In the genomic region with DNA sequence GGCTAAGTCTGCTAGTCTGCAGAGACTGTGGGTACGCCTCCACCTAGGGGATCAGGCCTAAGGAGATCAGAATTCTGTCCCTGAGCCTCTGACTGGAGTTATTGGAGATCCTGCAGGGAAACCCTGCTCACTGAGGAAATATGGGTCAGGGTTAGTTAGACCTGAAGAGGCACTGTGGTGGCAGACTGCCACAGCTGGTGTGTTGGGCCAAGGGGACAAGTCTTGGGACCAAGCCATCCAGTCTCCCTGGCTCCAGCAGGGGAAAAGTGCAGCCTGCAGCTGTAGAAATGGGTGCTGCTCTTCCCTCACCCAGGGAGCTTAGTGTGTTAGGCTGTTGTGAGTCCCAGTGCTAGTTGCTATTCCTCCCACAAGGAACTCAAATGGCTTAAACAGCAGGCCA, we compare ENCODE assay signal across 27 cellular contexts.
"Had no signal": no experiment of that assay in that cellular context is flagged by ENCODE, and none has a peak within 500 bp of the region (broad histone marks: within the 10 kb centered on the region; RNA-seq: fewer than 3 reads in every experiment).

No MANE protein-coding gene starts in this region.

- ATAC-seq: lower lobe of right lung; naive thymus-derived CD8-positive, alpha-beta T cell; pancreas; right lobe of liver; stimulated activated memory B cell treated with anti-CD40 and anti-IgM and Interleukin-4, amounts not matched to agents 10 μg/mL and 1 μg/mL and 100 μg/mL, for 72 hours; stimulated activated naive CD8-positive, alpha-beta T cell treated with anti-CD3 and anti-CD28 coated beads, Interleukin-15, amount 100 ng/mL, for 72 hours had no signal

- DNase-seq: hypothalamus; immature natural killer cell; kidney; lower lobe of right lung; mammary epithelial cell; mesenchymal stem cell; naive thymus-derived CD8-positive, alpha-beta T cell; nucleus accumbens; pancreas; posterior cingulate gyrus; retina; right lobe of liver; stimulated activated CD4-positive, alpha-beta T cell treated with anti-CD3 and anti-CD28 coated beads, Interleukin-1b, Interleukin-23, amount 100 ng/mL, for 48 hours; stimulated activated CD4-positive, alpha-beta T cell treated with anti-CD3 and anti-CD28 coated beads, Interleukin-2, amount 100 ng/mL, for 48 hours; stimulated activated CD4-positive, alpha-beta T cell treated with anti-CD3 and anti-CD28 coated beads, Interleukin-4, amount 100 ng/mL, for 4 hours; stimulated activated CD8-positive, alpha-beta memory T cell treated with anti-CD3 and anti-CD28 coated beads, Interleukin-4, amount 100 ng/mL, for 48 hours; stimulated activated naive CD4-positive, alpha-beta T cell treated with Interleukin-2 at 50 U/mL for 16 hours; stimulated activated naive CD8-positive, alpha-beta T cell treated with anti-CD3 and anti-CD28 coated beads, Interleukin-15, amount 100 ng/mL, for 72 hours; testis; thyroid gland; transverse colon; upper lobe of left lung had no signal

- H3K4me1 Mint-ChIP-seq: immature natural killer cell; naive thymus-derived CD8-positive, alpha-beta T cell; nephron; neural crest cell; stimulated activated memory B cell treated with anti-CD40 and anti-IgM and Interleukin-4, amounts not matched to agents 10 μg/mL and 1 μg/mL and 100 μg/mL, for 72 hours; stimulated activated naive CD8-positive, alpha-beta T cell treated with anti-CD3 and anti-CD28 coated beads, Interleukin-15, amount 100 ng/mL, for 72 hours had no signal

- H3K27ac ChIP-seq: lower lobe of right lung, pancreas, prostate gland, right lobe of liver, testis, thyroid gland, transverse colon, upper lobe of left lung, vagina had no signal

- H3K27me3 Mint-ChIP-seq: stimulated activated memory B cell treated with anti-CD40 and anti-IgM and Interleukin-4, amounts not matched to agents 10 μg/mL and 1 μg/mL and 100 μg/mL, for 72 hours; stimulated activated naive CD8-positive, alpha-beta T cell treated with anti-CD3 and anti-CD28 coated beads, Interleukin-15, amount 100 ng/mL, for 72 hours had no signal

- H3K9me3 Mint-ChIP-seq: stimulated activated memory B cell treated with anti-CD40 and anti-IgM and Interleukin-4, amounts not matched to agents 10 μg/mL and 1 μg/mL and 100 μg/mL, for 72 hours had no signal

- H3K4me3 Mint-ChIP-seq: immature natural killer cell; naive thymus-derived CD8-positive, alpha-beta T cell; nephron; neural crest cell; stimulated activated memory B cell treated with anti-CD40 and anti-IgM and Interleukin-4, amounts not matched to agents 10 μg/mL and 1 μg/mL and 100 μg/mL, for 72 hours; stimulated activated naive CD8-positive, alpha-beta T cell treated with anti-CD3 and anti-CD28 coated beads, Interleukin-15, amount 100 ng/mL, for 72 hours had no signal

- H3K27ac Mint-ChIP-seq: immature natural killer cell; naive thymus-derived CD8-positive, alpha-beta T cell; nephron; stimulated activated memory B cell treated with anti-CD40 and anti-IgM and Interleukin-4, amounts not matched to agents 10 μg/mL and 1 μg/mL and 100 μg/mL, for 72 hours; stimulated activated naive CD8-positive, alpha-beta T cell treated with anti-CD3 and anti-CD28 coated beads, Interleukin-15, amount 100 ng/mL, for 72 hours had no signal

- H3K36me3 Mint-ChIP-seq: immature natural killer cell; naive thymus-derived CD8-positive, alpha-beta T cell; stimulated activated memory B cell treated with anti-CD40 and anti-IgM and Interleukin-4, amounts not matched to agents 10 μg/mL and 1 μg/mL and 100 μg/mL, for 72 hours had no signal
